ENCODE assay signal across 16 cellular contexts in the genomic region with DNA sequence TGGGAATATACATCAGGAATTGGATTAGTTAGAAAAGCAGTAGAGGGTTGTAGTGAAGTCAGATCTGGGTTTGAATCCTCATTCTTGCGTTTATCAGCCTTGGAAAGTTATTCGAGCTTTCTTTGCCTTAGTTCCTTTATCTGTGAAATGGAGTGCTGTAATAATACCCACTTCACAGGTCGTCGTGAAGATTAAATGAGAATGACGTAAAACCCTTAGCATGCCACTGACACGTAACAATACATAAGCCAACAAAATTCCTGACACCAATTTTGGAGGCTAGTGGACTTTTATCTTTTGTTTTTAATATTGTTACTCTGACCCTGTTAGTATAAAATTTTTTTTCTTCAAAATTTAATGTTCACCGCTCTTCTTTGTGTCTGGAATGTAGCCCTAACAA.
"Had no signal": no experiment of that assay in that cellular context is flagged by ENCODE, and none has a peak within 500 bp of the region (broad histone marks: within the 10 kb centered on the region; RNA-seq: fewer than 3 reads in every experiment).

No MANE protein-coding gene starts in this region.

- H3K27me3 ChIP-seq: brain microvascular endothelial cell, heart right ventricle, neutrophil, right atrium auricular region, transverse colon had no signal

- H3K27me3 Mint-ChIP-seq: activated naive CD8-positive, alpha-beta T cell had no signal

- H3K27ac ChIP-seq: brain microvascular endothelial cell, heart right ventricle, left ventricle myocardium inferior, neutrophil, right atrium auricular region, transverse colon had no signal

- H3K9me3 ChIP-seq: heart right ventricle, left ventricle myocardium inferior, neutrophil, right atrium auricular region, transverse colon had no signal

- H3K36me3 ChIP-seq: transverse colon had no signal

- H3K4me3 ChIP-seq: heart right ventricle, left ventricle myocardium inferior, right atrium auricular region, transverse colon had no signal

- H3K9me3 Mint-ChIP-seq: activated T-cell treated with anti-CD3 and anti-CD28 coated beads, Interleukin-2, amount 50 U/mL, for 4 hours had no signal

- H3K4me3 Mint-ChIP-seq: activated naive CD8-positive, alpha-beta T cell; activated T-cell treated with anti-CD3 and anti-CD28 coated beads, Interleukin-2, amount 50 U/mL, for 4 hours had no signal

- DNase-seq: activated CD4-positive, alpha-beta T cell treated with anti-CD3 and anti-CD28 coated beads, Interleukin-2, amount 50 U/mL, for 4 hours; activated gamma-delta T cell; activated T-cell treated with anti-CD3 and anti-CD28 coated beads, Interleukin-2, amount 50 U/mL, for 4 hours; amygdala; brain microvascular endothelial cell; heart right ventricle; islet precursor cell; left ventricle myocardium inferior; posterior cingulate gyrus; stimulated activated CD4-positive, alpha-beta T cell treated with anti-CD3 and anti-CD28 coated beads, Interleukin-2, amount 100 ng/mL, for 24 hours; stimulated activated naive CD4-positive, alpha-beta T cell; substantia nigra; transverse colon had no signal

- H3K27ac Mint-ChIP-seq: activated naive CD8-positive, alpha-beta T cell had no signal

- ATAC-seq: activated T-cell treated with anti-CD3 and anti-CD28 coated beads, Interleukin-2, amount 50 U/mL, for 4 hours; heart right ventricle had no signal
